In the genomic region with DNA sequence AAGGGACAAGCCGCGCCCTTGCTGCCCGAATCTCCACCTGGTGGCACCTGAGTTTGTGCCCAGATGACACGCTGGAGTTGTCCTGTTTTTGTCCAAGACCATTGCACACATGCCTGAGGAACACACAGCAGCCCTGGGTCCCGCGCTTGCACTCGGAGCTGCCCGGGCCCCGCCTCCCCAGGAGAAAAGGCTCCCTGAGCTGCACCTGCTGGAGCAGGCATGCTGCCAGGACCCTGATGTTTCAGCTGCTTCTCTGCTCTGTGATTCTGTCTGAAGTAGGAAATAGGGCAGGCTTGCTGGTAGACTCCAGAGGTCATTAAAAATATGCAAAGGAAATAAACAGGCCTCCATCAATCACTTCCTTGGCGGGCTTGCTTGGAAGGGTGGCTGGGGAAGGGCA, we compare ENCODE assay signal across 10 cellular contexts.
DNase-seq lines count a peak whose midpoint lies in the region; ATAC-seq and TF ChIP-seq lines count a peak whose summit lies in the region.
"Had no signal": no experiment of that assay in that cellular context is flagged by ENCODE, and none has a peak within 500 bp of the region (broad histone marks: within the 10 kb centered on the region; RNA-seq: fewer than 3 reads in every experiment).

No MANE protein-coding gene starts in this region.

- H3K27me3 Mint-ChIP-seq in effector memory CD8-positive, alpha-beta T cell = peaks cover 52 to 68% of the 10 kb centered on the region in 2 donors
- peaks cover 10% of the 10 kb centered on the region for H3K27me3 Mint-ChIP-seq in endodermal cell (ENCODE audit: insufficient read depth)

- H3K27me3 ChIP-seq in esophagus muscularis mucosa = no peaks in the 10 kb centered on the region
- no peaks in the 10 kb centered on the region for H3K27me3 ChIP-seq in skeletal muscle tissue (ENCODE audit: control insufficient read depth in 3 of 3, insufficient read depth in 3 of 3, low read length in 3 of 3)
- H3K27me3 ChIP-seq in endodermal cell (ENCODE audit: control insufficient read depth, insufficient read depth, low read length, poor library complexity, severe bottlenecking) = no peaks in the 10 kb centered on the region

- H3K4me3 ChIP-seq in esophagus muscularis mucosa = no peak overlapping the region
- peak overlapping the region in 2 of 3 donors; percentile 6 to 12 for H3K4me3 ChIP-seq in skeletal muscle tissue (ENCODE audit: low read length in 3 of 3)
- no peak overlapping the region for H3K4me3 ChIP-seq in endodermal cell (ENCODE audit: low read length)

- TF ChIP-seq EP300 in esophagus muscularis mucosa (IDR thresholded peaks at IDR 0.05) = no peak

- DNase-seq in NCI-H128 (lab: John Stamatoyannopoulos, UW; ENCODE audit: unreplicated experiment) (peak; percentile 91), NCI-H510A treated with DMSO at 0.1 percent for 48 hours (lab: John Stamatoyannopoulos, UW) (peak; percentile 97), esophagus muscularis mucosa (ENCODE audit: extremely low spot score) (no peak), kidney tubule cell (ENCODE audit: low spot score) (no peak), endodermal cell (no peak)
- no peak for DNase-seq in effector memory CD8-positive, alpha-beta T cell

- no peaks in the 10 kb centered on the region for H3K9me3 Mint-ChIP-seq in effector memory CD8-positive, alpha-beta T cell
- H3K9me3 Mint-ChIP-seq in endodermal cell = no peaks in the 10 kb centered on the region
- H3K9me3 Mint-ChIP-seq: T-helper 2 cell treated with Interferon-gamma antibody and Interleukin-4, amounts not matched to agents 5 μg/mL and 100 μg/mL, for 36 hours had no signal

- H3K9me3 ChIP-seq in esophagus muscularis mucosa (no peaks in the 10 kb centered on the region), skeletal muscle tissue (ENCODE audit: control insufficient read depth in 3 of 3, low read length in 3 of 3) (no peaks in the 10 kb centered on the region), endodermal cell (ENCODE audit: control insufficient read depth, low read length) (no peaks in the 10 kb centered on the region)

- 52% methylated on average over 9 of the region's 10 CpGs for WGBS in esophagus muscularis mucosa
- WGBS in endodermal cell (ENCODE audit: insufficient coverage in 1 of 2, insufficient read length in 1 of 2), 2 experiments = 90 to 93% methylated on average over 7 to 10 of the region's 10 CpGs

- intact Hi-C loops in esophagus muscularis mucosa (cut with DNase I) = no loop called here

- H3K9ac ChIP-seq in skeletal muscle tissue (ENCODE audit: low read depth in 1 of 3, low read length in 3 of 3) (peak overlapping the region in 2 of 3 donors; percentile 40 to 55), endodermal cell (ENCODE audit: extremely low read depth, low read length, poor library complexity, severe bottlenecking) (no peak overlapping the region)

- H3K4me1 ChIP-seq in esophagus muscularis mucosa (peaks cover 39 to 63% (median 47%) of the 10 kb centered on the region in 4 donors), skeletal muscle tissue (ENCODE audit: control insufficient read depth in 3 of 3, insufficient read depth in 3 of 3, low read length in 3 of 3) (peaks cover 25 to 46% (median 40%) of the 10 kb centered on the region in 3 donors), endodermal cell (ENCODE audit: control insufficient read depth, insufficient read depth, low read length) (peaks cover 3% of the 10 kb centered on the region)

- TF ChIP-seq POLR2A in esophagus muscularis mucosa (IDR thresholded peaks at IDR 0.05; ENCODE audit: low read depth) = no peak

- ATAC-seq in GM21619 (IDR thresholded peaks at IDR 0.05; ENCODE audit: unreplicated experiment) = no peak
- no peak for ATAC-seq in effector memory CD8-positive, alpha-beta T cell (replicated peaks)
- ATAC-seq: esophagus mucosa had no signal

- H3K27ac ChIP-seq in esophagus muscularis mucosa (replicated peaks in 1 of 4) = peak overlapping the region in 3 of 4 donors; percentile 45 to 68 (median 67)
- peak overlapping the region; percentile 61 for H3K27ac ChIP-seq in skeletal muscle tissue (ENCODE audit: low read depth, low read length)
- H3K27ac ChIP-seq in endodermal cell (ENCODE audit: low read depth, low read length) = no peak overlapping the region

- TF ChIP-seq CTCF in esophagus muscularis mucosa (IDR thresholded peaks at IDR 0.05) (no peak), endodermal cell (conservative IDR thresholded peaks at IDR 0.05) (no peak)

- no peak overlapping the region for H3K4me3 Mint-ChIP-seq in effector memory CD8-positive, alpha-beta T cell
- H3K4me3 Mint-ChIP-seq in endodermal cell = no peak overlapping the region
- H3K4me3 Mint-ChIP-seq: T-helper 2 cell treated with Interferon-gamma antibody and Interleukin-4, amounts not matched to agents 5 μg/mL and 100 μg/mL, for 36 hours had no signal

- no peak overlapping the region for H3K27ac Mint-ChIP-seq in effector memory CD8-positive, alpha-beta T cell
- no peak overlapping the region for H3K27ac Mint-ChIP-seq in endodermal cell
- H3K27ac Mint-ChIP-seq: T-helper 2 cell treated with Interferon-gamma antibody and Interleukin-4, amounts not matched to agents 5 μg/mL and 100 μg/mL, for 36 hours had no signal

- H3K36me3 ChIP-seq in esophagus muscularis mucosa (no peaks in the 10 kb centered on the region), skeletal muscle tissue (ENCODE audit: control insufficient read depth in 3 of 3, insufficient read depth in 3 of 3, low read length in 3 of 3) (no peaks in the 10 kb centered on the region), endodermal cell (ENCODE audit: control insufficient read depth, insufficient read depth, low read length) (no peaks in the 10 kb centered on the region)

- H3K36me3 Mint-ChIP-seq in effector memory CD8-positive, alpha-beta T cell (ENCODE audit: insufficient read depth) = no peaks in the 10 kb centered on the region
- H3K36me3 Mint-ChIP-seq in endodermal cell (ENCODE audit: low read depth) = no peaks in the 10 kb centered on the region

- H3K4me1 Mint-ChIP-seq in effector memory CD8-positive, alpha-beta T cell (ENCODE audit: low read depth in 2 of 2) = no peaks in the 10 kb centered on the region
- peaks cover 21% of the 10 kb centered on the region for H3K4me1 Mint-ChIP-seq in endodermal cell

Comparison
In these comparisons a context has a peak if more than half of its experiments do, and no peak if none do; other contexts are left out.
1. DNase-seq: peak in NCI-H128 (single experiment) and NCI-H510A treated with DMSO at 0.1 percent for 48 hours (single experiment); none in esophagus muscularis mucosa (single experiment), effector memory CD8-positive, alpha-beta T cell (0 of 3), kidney tubule cell (single experiment) and endodermal cell (single experiment).
2. H3K4me3 ChIP-seq: peak in skeletal muscle tissue (2 of 3); none in esophagus muscularis mucosa (0 of 4) and endodermal cell (single experiment).